Comparison of ENCODE assay signal across 8 cellular contexts in genomic region chr7:89623018-89623672, GRCh38.
A peak's percentile ranks its signal among the peaks of the same experiment; 100 is the strongest.
DNase-seq lines count a peak whose midpoint lies in the region; ATAC-seq and TF ChIP-seq lines count a peak whose summit lies in the region.

No MANE protein-coding gene starts in this region.

- DNase-seq in COLO829 (ENCODE audit: low spot score) (peak; percentile 63), NCI-H187 (lab: John Stamatoyannopoulos, UW) (peak; percentile 8 to 12), hepatic stellate cell (ENCODE audit: low spot score) (peak; percentile 1), stomach (no peak)
- peak; percentile 58 for DNase-seq in activated CD8-positive, alpha-beta T cell treated with anti-CD3 and anti-CD28 coated beads, Interleukin-2, amount 10 ng/mL, durations not matched to agents 7 days and 5 days
- DNase-seq in stimulated activated CD4-positive, alpha-beta T cell treated with anti-CD3 and anti-CD28 coated beads, Interleukin-12 subunit alpha, Interleukin-12 subunit beta, amount 100 ng/mL, for 4 hours = no peak

- POLR2A ChIA-PET in activated CD8-positive, alpha-beta T cell treated with anti-CD3 and anti-CD28 coated beads, Interleukin-2, amount 10 ng/mL, durations not matched to agents 7 days and 5 days (lab: Charles Lee) = no interaction called here

- no peaks in the 10 kb centered on the region for H3K9me3 ChIP-seq in stomach

- 7 to 15% (median 9%) methylated on average over 1 of the region's 1 CpG for WGBS in stomach, 5 donors

- H3K9me3 Mint-ChIP-seq in activated CD8-positive, alpha-beta T cell treated with anti-CD3 and anti-CD28 coated beads, Interleukin-2, amount 10 ng/mL, durations not matched to agents 7 days and 5 days (ENCODE audit: insufficient read depth) = no peaks in the 10 kb centered on the region

- peaks cover 2% of the 10 kb centered on the region for H3K36me3 Mint-ChIP-seq in activated CD8-positive, alpha-beta T cell treated with anti-CD3 and anti-CD28 coated beads, Interleukin-2, amount 10 ng/mL, durations not matched to agents 7 days and 5 days (ENCODE audit: low read depth)

- H3K27me3 ChIP-seq in stomach = no peaks in the 10 kb centered on the region

- CTCF ChIA-PET in activated CD8-positive, alpha-beta T cell treated with anti-CD3 and anti-CD28 coated beads, Interleukin-2, amount 10 ng/mL, durations not matched to agents 7 days and 5 days (lab: Charles Lee) = interaction anchor here (0.6 to 1.5 kb wide), 16 partner anchors 9 to 1380 kb away, joined by 3 to 13 read pairs (median 3); no protein-coding TSS in a partner anchor

- intact Hi-C loops in stomach (cut with DNase I; ENCODE audit: low total_unique reads) = no loop called here

- TF ChIP-seq EP300 in stomach (IDR thresholded peaks at IDR 0.05) = no peak

- no peak overlapping the region for H3K4me3 Mint-ChIP-seq in activated CD8-positive, alpha-beta T cell treated with anti-CD3 and anti-CD28 coated beads, Interleukin-2, amount 10 ng/mL, durations not matched to agents 7 days and 5 days

- ATAC-seq in GM18861 (IDR thresholded peaks at IDR 0.05; ENCODE audit: unreplicated experiment) = peak; percentile 97
- ATAC-seq in HG03039 (IDR thresholded peaks at IDR 0.05; ENCODE audit: unreplicated experiment) = peak; percentile 94
- peak; percentile 84 for ATAC-seq in activated CD8-positive, alpha-beta T cell treated with anti-CD3 and anti-CD28 coated beads, Interleukin-2, amount 10 ng/mL, durations not matched to agents 7 days and 5 days

- no peak overlapping the region for H3K4me3 ChIP-seq in stomach

- peaks cover 2% of the 10 kb centered on the region for H3K27me3 Mint-ChIP-seq in activated CD8-positive, alpha-beta T cell treated with anti-CD3 and anti-CD28 coated beads, Interleukin-2, amount 10 ng/mL, durations not matched to agents 7 days and 5 days (ENCODE audit: low read depth)

- no peak for TF ChIP-seq POLR2A in stomach (IDR thresholded peaks at IDR 0.05)

- peak overlapping the region; percentile 27 for H3K27ac Mint-ChIP-seq in activated CD8-positive, alpha-beta T cell treated with anti-CD3 and anti-CD28 coated beads, Interleukin-2, amount 10 ng/mL, durations not matched to agents 7 days and 5 days

- no peaks in the 10 kb centered on the region for H3K36me3 ChIP-seq in stomach

- H3K27ac ChIP-seq in stomach = no peak overlapping the region

- H3K4me1 ChIP-seq in stomach = no peaks in the 10 kb centered on the region

- peak in 4 of 7 experiments; percentile 40 to 64 (median 50) for TF ChIP-seq CTCF in stomach (IDR thresholded peaks at IDR 0.05)

- peaks cover 24% of the 10 kb centered on the region for H3K4me1 Mint-ChIP-seq in activated CD8-positive, alpha-beta T cell treated with anti-CD3 and anti-CD28 coated beads, Interleukin-2, amount 10 ng/mL, durations not matched to agents 7 days and 5 days (ENCODE audit: low read depth)

Comparison
In these comparisons a context has a peak if more than half of its experiments do, and no peak if none do; other contexts are left out.
1. DNase-seq: peak in COLO829 (single experiment), NCI-H187 (2 of 2), activated CD8-positive, alpha-beta T cell treated with anti-CD3 and anti-CD28 coated beads, Interleukin-2, amount 10 ng/mL, durations not matched to agents 7 days and 5 days (single experiment) and hepatic stellate cell (single experiment); none in stomach (single experiment) and stimulated activated CD4-positive, alpha-beta T cell treated with anti-CD3 and anti-CD28 coated beads, Interleukin-12 subunit alpha, Interleukin-12 subunit beta, amount 100 ng/mL, for 4 hours (single experiment).
2. Peak in every context shown above with its lines, with median percentiles within 50 percentile points of each other: ATAC-seq.